Comparison of ENCODE assay signal across 8 cellular contexts in the genomic region with DNA sequence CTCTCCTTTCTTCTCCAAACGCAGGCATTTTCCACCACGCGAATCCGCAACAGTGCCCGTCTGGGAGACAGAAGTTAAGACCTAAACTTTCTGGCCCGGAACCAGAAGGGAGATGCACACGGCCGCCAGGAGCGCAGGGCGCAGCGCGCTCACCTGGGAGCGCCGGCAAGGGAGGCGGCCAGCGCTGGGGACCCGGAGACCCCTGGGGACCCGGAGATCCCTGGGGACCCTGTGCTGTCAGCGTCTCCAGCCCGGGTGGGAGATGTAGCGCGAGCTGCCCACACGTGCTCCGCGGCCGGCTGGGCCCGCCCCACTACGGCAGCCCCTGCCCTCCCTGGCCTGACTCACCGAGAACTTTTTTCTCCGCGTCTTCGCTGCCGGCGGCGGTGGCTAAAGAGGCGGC. TPM values are rescaled to one million over a fixed set of nuclear protein-coding genes. Genes with fewer than 3 reads are reported as not detected.
DNase-seq lines count a peak whose midpoint lies in the region; TF ChIP-seq lines count a peak whose summit lies in the region.

No MANE protein-coding gene starts in this region.

- H3K27ac Mint-ChIP-seq in activated T-cell treated with anti-CD3 and anti-CD28 coated beads, Interleukin-2, amount 50 U/mL, for 24 hours: peak overlapping the region; percentile 97
- peak overlapping the region; percentile 97 for H3K27ac Mint-ChIP-seq in nephron progenitor cell

- peak overlapping the region; percentile 96 for H3K4me3 Mint-ChIP-seq in activated T-cell treated with anti-CD3 and anti-CD28 coated beads, Interleukin-2, amount 50 U/mL, for 24 hours
- H3K4me3 Mint-ChIP-seq in nephron progenitor cell: peak overlapping the region; percentile 95

- H3K36me3 Mint-ChIP-seq in activated T-cell treated with anti-CD3 and anti-CD28 coated beads, Interleukin-2, amount 50 U/mL, for 24 hours (ENCODE audit: low read depth): peaks cover 32% of the 10 kb centered on the region
- H3K36me3 Mint-ChIP-seq in nephron progenitor cell (ENCODE audit: low read depth): no peaks in the 10 kb centered on the region

- no peak for TF ChIP-seq POLR2A in testis (IDR thresholded peaks at IDR 0.05)

- peak overlapping the region; percentile 99 for H3K9ac ChIP-seq in fibroblast of lung (ENCODE audit: insufficient read depth, low read length)

- peaks cover 46% of the 10 kb centered on the region for H3K79me2 ChIP-seq in fibroblast of lung (ENCODE audit: control insufficient read depth, insufficient read depth, low read length)

- TF ChIP-seq CTCF in GM13976 (IDR thresholded peaks at IDR 0.05; ENCODE audit: borderline replicate concordance, control extremely low read depth, extremely low read depth, insufficient read depth, missing control alignments) (no peak), fibroblast of lung (conservative IDR thresholded peaks at IDR 0.05 in 1 of 2, IDR thresholded peaks at IDR 0.05 in 1 of 2; ENCODE audit: low read depth in 1 of 2, low read length in 2 of 2) (peak in 1 of 2 donors; percentile 10), nephron progenitor cell (IDR thresholded peaks at IDR 0.05) (no peak), testis (IDR thresholded peaks at IDR 0.05) (peak in 2 of 3 experiments; percentile 14 to 30)

- H3K4me1 ChIP-seq in fibroblast of lung (ENCODE audit: control insufficient read depth, extremely low read depth, insufficient read depth, low read length): peaks cover 7% of the 10 kb centered on the region
- H3K4me1 ChIP-seq in testis: peaks cover 30% of the 10 kb centered on the region

- in situ Hi-C loops in GM13976 (cut with MboI; ENCODE audit: low sequenced_read_pairs, unreplicated experiment): no loop called here

- H3K9me3 Mint-ChIP-seq in activated T-cell treated with anti-CD3 and anti-CD28 coated beads, Interleukin-2, amount 50 U/mL, for 24 hours: no peaks in the 10 kb centered on the region
- no peaks in the 10 kb centered on the region for H3K9me3 Mint-ChIP-seq in nephron progenitor cell

- DNase-seq in GM13976 (ENCODE audit: low spot score) (peak; percentile 72), HCEC 1CT (peak; percentile 64), NCI-H1105 treated with DMSO at 0.1 percent for 48 hours (lab: John Stamatoyannopoulos, UW) (peak; percentile 47), fibroblast of lung (ENCODE audit: low read depth in 2 of 2) (peak; percentile 59 to 69), nephron progenitor cell (peak; percentile 52), testis (peak; percentile 41), COR-L47 (lab: John Stamatoyannopoulos, UW) (no peak)
- peak; percentile 77 for DNase-seq in activated T-cell treated with anti-CD3 and anti-CD28 coated beads, Interleukin-2, amount 50 U/mL, for 24 hours

- H3K36me3 ChIP-seq in fibroblast of lung (ENCODE audit: control insufficient read depth, insufficient read depth, low read length) (no peaks in the 10 kb centered on the region), testis (ENCODE audit: low read depth, missing control alignments) (no peaks in the 10 kb centered on the region)

- H3K9me3 ChIP-seq in fibroblast of lung (ENCODE audit: control insufficient read depth, insufficient read depth, low read depth, low read length): no peaks in the 10 kb centered on the region
- H3K9me3 ChIP-seq in testis: no peaks in the 10 kb centered on the region

- WGBS in testis, 2 donors: 0 to 1% methylated on average over 6 to 36 of the region's 36 CpGs

- peaks cover 41% of the 10 kb centered on the region for H3K4me1 Mint-ChIP-seq in activated T-cell treated with anti-CD3 and anti-CD28 coated beads, Interleukin-2, amount 50 U/mL, for 24 hours (ENCODE audit: low read depth)
- H3K4me1 Mint-ChIP-seq in nephron progenitor cell: peaks cover 60% of the 10 kb centered on the region

- peak overlapping the region; percentile 99 for H3K4me2 ChIP-seq in fibroblast of lung (ENCODE audit: extremely low read depth, insufficient read depth, low read length)

- intact Hi-C loops in testis (cut with DNase I; ENCODE audit: low total_unique reads): loop anchor here (10.0 kb wide), 1 partner anchor 108 kb away; the partner anchor contains the start of gene MAGOHB

- no peak overlapping the region for H2AFZ ChIP-seq in fibroblast of lung (ENCODE audit: low read length)

- peaks cover 61% of the 10 kb centered on the region for H3K27me3 Mint-ChIP-seq in activated T-cell treated with anti-CD3 and anti-CD28 coated beads, Interleukin-2, amount 50 U/mL, for 24 hours
- peaks cover 10% of the 10 kb centered on the region for H3K27me3 Mint-ChIP-seq in nephron progenitor cell (ENCODE audit: low read depth, poor library complexity)

- peak overlapping the region; percentile 79 to 99 (median 92) for H3K4me3 ChIP-seq in fibroblast of lung (replicated peaks in 1 of 4; ENCODE audit: control extremely low read depth in 1 of 4, insufficient read depth in 1 of 4, low read depth in 3 of 4, low read length in 4 of 4)
- H3K4me3 ChIP-seq in testis: peak overlapping the region; percentile 83 to 84

- no peaks in the 10 kb centered on the region for H3K27me3 ChIP-seq in fibroblast of lung (ENCODE audit: control insufficient read depth, insufficient read depth, low read length)
- no peaks in the 10 kb centered on the region for H3K27me3 ChIP-seq in testis

- H3K27ac ChIP-seq in fibroblast of lung (ENCODE audit: insufficient read depth, low read length): peak overlapping the region; percentile 100
- peak overlapping the region; percentile 94 to 98 for H3K27ac ChIP-seq in testis

- H4K20me1 ChIP-seq in fibroblast of lung (ENCODE audit: control insufficient read depth, extremely low read depth, insufficient read depth, low read length): peaks cover 2% of the 10 kb centered on the region

RNA-seq across cellular contexts. Expression of gene YBX3, which starts 0.6 kb away (rescaled TPM):
- total RNA-seq in fibroblast of lung (97.8 and 109 TPM in 2 replicates), testis (100 to 1,000 TPM; 493 to 511 TPM)
- polyA plus RNA-seq in fibroblast of lung (150 and 172 TPM in 2 replicates), testis (ENCODE audit: insufficient read depth, low read depth, low replicate concordance) (1,385 TPM)
- 165 and 199 TPM in 2 replicates for polyA plus RNA-seq in fibroblast of lung (2012)
- polyA minus RNA-seq in fibroblast of lung (ENCODE audit: low replicate concordance): 168 and 251 TPM in 2 replicates

RNA-seq across cellular contexts. Expression of gene STYK1, which starts 48.7 kb away (rescaled TPM):
- total RNA-seq in fibroblast of lung (under 0.01 TPM in 1 of 2 replicates, not detected in the other), testis (under 1 TPM; 0.24 to 0.50 TPM)
- polyA plus RNA-seq in fibroblast of lung (0.41 TPM in 1 of 2 replicates, not detected in the other), testis (ENCODE audit: insufficient read depth, low read depth, low replicate concordance) (0.26 TPM)
- polyA plus RNA-seq in fibroblast of lung (2012): 0.41 TPM in 1 of 2 replicates, not detected in the other
- polyA minus RNA-seq in fibroblast of lung (ENCODE audit: low replicate concordance): not detected in 2 replicates

Comparison
In these comparisons a context has a peak if more than half of its experiments do, and no peak if none do; other contexts are left out.
1. CTCF ChIP-seq: peak in testis (2 of 3); none in GM13976 (single experiment) and nephron progenitor cell (single experiment).